11 cellular contexts compared by ENCODE assay signal in the genomic region with DNA sequence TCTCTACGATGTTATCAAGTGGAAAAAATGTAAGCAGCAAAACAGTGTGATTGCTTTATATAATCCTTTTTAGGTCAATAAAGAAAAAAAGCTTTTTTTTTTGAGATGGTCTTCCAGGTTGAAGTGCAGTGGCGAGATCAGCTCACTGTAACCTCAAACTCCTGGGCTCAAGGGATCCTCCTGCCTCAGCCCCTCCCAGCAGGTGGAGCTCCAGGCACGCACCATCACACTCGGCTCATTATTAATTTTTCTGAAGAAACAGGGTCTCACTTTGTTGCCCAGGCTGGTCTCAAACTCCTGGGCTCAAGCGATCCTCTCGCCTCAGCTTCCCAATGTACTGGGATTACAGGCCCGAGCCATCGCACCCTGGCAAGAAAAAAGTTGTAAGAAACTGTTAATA. TPM values are rescaled to one million over a fixed set of nuclear protein-coding genes. Genes with fewer than 3 reads are reported as not detected.
DNase-seq lines count a peak whose midpoint lies in the region; ATAC-seq and TF ChIP-seq lines count a peak whose summit lies in the region.
"Had no signal": no experiment of that assay in that cellular context is flagged by ENCODE, and none has a peak within 500 bp of the region (broad histone marks: within the 10 kb centered on the region; RNA-seq: fewer than 3 reads in every experiment).

No MANE protein-coding gene starts in this region.

- BruUV-seq in mammary epithelial cell (replicated peaks; lab: Mats Ljungman, UMichigan): no TSS peak

- H3K4me3 Mint-ChIP-seq in activated CD4-positive, alpha-beta T cell treated with anti-CD3 and anti-CD28 coated beads, Interleukin-2, amount 10 ng/mL, durations not matched to agents 24 days and 14 days: no peak overlapping the region
- no peak overlapping the region for H3K4me3 Mint-ChIP-seq in natural killer cell treated with Interleukin-12 subunit alpha and Interleukin-12 subunit beta and Interleukin-15 and Interleukin-18, amount 100 ng/mL, for 72 hours
- H3K4me3 Mint-ChIP-seq: CD4-positive, CD25-positive, alpha-beta regulatory T cell; immature natural killer cell had no signal

- H3K36me3 ChIP-seq in mammary epithelial cell (ENCODE audit: insufficient read depth, low read length) (peaks cover 31% of the 10 kb centered on the region), psoas muscle (ENCODE audit: insufficient read depth in 1 of 2, low read depth in 1 of 2) (peaks cover 0 to 63% of the 10 kb centered on the region in 2 donors)

- H3K9me3 Mint-ChIP-seq in activated CD4-positive, alpha-beta T cell treated with anti-CD3 and anti-CD28 coated beads, Interleukin-2, amount 10 ng/mL, durations not matched to agents 24 days and 14 days: no peaks in the 10 kb centered on the region
- no peaks in the 10 kb centered on the region for H3K9me3 Mint-ChIP-seq in natural killer cell treated with Interleukin-12 subunit alpha and Interleukin-12 subunit beta and Interleukin-15 and Interleukin-18, amount 100 ng/mL, for 72 hours
- H3K9me3 Mint-ChIP-seq: CD4-positive, CD25-positive, alpha-beta regulatory T cell; immature natural killer cell had no signal

- H3K36me3 Mint-ChIP-seq in activated CD4-positive, alpha-beta T cell treated with anti-CD3 and anti-CD28 coated beads, Interleukin-2, amount 10 ng/mL, durations not matched to agents 24 days and 14 days (ENCODE audit: low read depth): peaks cover 34% of the 10 kb centered on the region
- H3K36me3 Mint-ChIP-seq in natural killer cell treated with Interleukin-12 subunit alpha and Interleukin-12 subunit beta and Interleukin-15 and Interleukin-18, amount 100 ng/mL, for 72 hours: peaks cover 16% of the 10 kb centered on the region

- CTCF ChIA-PET in mammary epithelial cell (lab: Charles Lee; ENCODE audit: low non-redundant PET): interaction anchor here (0.6 to 0.7 kb wide), 2 partner anchors 13 to 31 kb away, joined by 3 to 36 read pairs; no protein-coding TSS in a partner anchor

- in situ Hi-C loops in mammary epithelial cell (cut with MboI; ENCODE audit: low sequenced_read_pairs in 2 of 2): no loop called here

- peaks cover 6% of the 10 kb centered on the region for H3K4me1 Mint-ChIP-seq in activated CD4-positive, alpha-beta T cell treated with anti-CD3 and anti-CD28 coated beads, Interleukin-2, amount 10 ng/mL, durations not matched to agents 24 days and 14 days
- H3K4me1 Mint-ChIP-seq in natural killer cell treated with Interleukin-12 subunit alpha and Interleukin-12 subunit beta and Interleukin-15 and Interleukin-18, amount 100 ng/mL, for 72 hours (ENCODE audit: low read depth in 2 of 2): peaks cover 3 to 7% of the 10 kb centered on the region in 2 donors

- TF ChIP-seq CTCF in NB4 (IDR thresholded peaks at IDR 0.05; ENCODE audit: low read depth, low read length): peak; percentile 31
- TF ChIP-seq CTCF in mammary epithelial cell (conservative IDR thresholded peaks at IDR 0.05 in 1 of 2, IDR thresholded peaks at IDR 0.05 in 1 of 2; ENCODE audit: extremely low read depth in 1 of 2, insufficient read depth in 1 of 2, low read depth in 1 of 2, low read length in 2 of 2): peak; percentile 3 to 58
- TF ChIP-seq CTCF in psoas muscle (IDR thresholded peaks at IDR 0.05): peak; percentile 63

- ATAC-seq in psoas muscle: peak in 3 of 4 donors; percentile 49 to 83 (median 74)
- ATAC-seq in natural killer cell treated with Interleukin-12 subunit alpha and Interleukin-12 subunit beta and Interleukin-15 and Interleukin-18, amount 100 ng/mL, for 72 hours: no peak

- DNase-seq in activated CD4-positive, alpha-beta T cell treated with anti-CD3 and anti-CD28 coated beads for 4 hours: peak; percentile 30 to 46
- no peak for DNase-seq in activated CD4-positive, alpha-beta T cell treated with anti-CD3 and anti-CD28 coated beads, Interleukin-2, amount 10 ng/mL, durations not matched to agents 24 days and 14 days
- DNase-seq in NB4 (ENCODE audit: low read depth) (peak; percentile 23), mammary epithelial cell (no peak), psoas muscle (no peak), SKM-1 (lab: John Stamatoyannopoulos, UW; ENCODE audit: unreplicated experiment) (no peak), NCI-H510A (lab: John Stamatoyannopoulos, UW) (no peak)
- DNase-seq in natural killer cell treated with Interleukin-12 subunit alpha and Interleukin-12 subunit beta and Interleukin-15 and Interleukin-18, amount 100 ng/mL, for 72 hours (ENCODE audit: low spot score): no peak

- 92% methylated on average over 8 of the region's 8 CpGs for WGBS in mammary epithelial cell (ENCODE audit: low coverage, missing lambda C conversion rate)
- 81 to 87% (median 82%) methylated on average over 8 of the region's 8 CpGs for WGBS in psoas muscle, 3 donors

- no peak overlapping the region for H3K27ac ChIP-seq in mammary epithelial cell (ENCODE audit: insufficient read depth, low read depth, low read length)
- H3K27ac ChIP-seq in psoas muscle: no peak overlapping the region

- H4K20me1 ChIP-seq in mammary epithelial cell (ENCODE audit: insufficient read depth, low read length): no peaks in the 10 kb centered on the region

- dilution Hi-C loops in mammary epithelial cell (cut with HindIII; ENCODE audit: low sequenced_read_pairs): loop anchor here (5.0 kb wide), 1 partner anchor 64 kb away; no protein-coding TSS in a partner anchor

- H3K4me1 ChIP-seq in mammary epithelial cell (ENCODE audit: insufficient read depth, low read length) (no peaks in the 10 kb centered on the region), psoas muscle (no peaks in the 10 kb centered on the region)

- no peak overlapping the region for H2AFZ ChIP-seq in mammary epithelial cell (ENCODE audit: low read depth, low read length)

- H3K4me3 ChIP-seq in NB4 (ENCODE audit: low read depth, low read length): no peak overlapping the region
- no peak overlapping the region for H3K4me3 ChIP-seq in mammary epithelial cell (replicated peaks in 1 of 3; ENCODE audit: insufficient read depth in 1 of 3, low read depth in 2 of 3, low read length in 3 of 3)
- H3K4me3 ChIP-seq in psoas muscle: no peak overlapping the region

- H3K27me3 ChIP-seq in mammary epithelial cell (ENCODE audit: insufficient read depth, low read length) (no peaks in the 10 kb centered on the region), psoas muscle (ENCODE audit: insufficient read depth in 3 of 3, low read length in 2 of 3) (no peaks in the 10 kb centered on the region)

- TF ChIP-seq POLR2A in NB4 (IDR thresholded peaks at IDR 0.05; ENCODE audit: extremely low read depth, insufficient read length): no peak

- H3K4me2 ChIP-seq in mammary epithelial cell (ENCODE audit: insufficient read depth, low read depth, low read length): no peak overlapping the region

- H3K9me3 ChIP-seq in mammary epithelial cell (replicated peaks; ENCODE audit: insufficient read depth, low read length) (no peaks in the 10 kb centered on the region), psoas muscle (no peaks in the 10 kb centered on the region)

- no peak overlapping the region for H3K9ac ChIP-seq in mammary epithelial cell (ENCODE audit: insufficient read depth, low read length)

- H3K79me2 ChIP-seq in mammary epithelial cell (ENCODE audit: insufficient read depth, low read length): peaks cover 41% of the 10 kb centered on the region

- H3K27ac Mint-ChIP-seq in activated CD4-positive, alpha-beta T cell treated with anti-CD3 and anti-CD28 coated beads, Interleukin-2, amount 10 ng/mL, durations not matched to agents 24 days and 14 days: no peak overlapping the region
- no peak overlapping the region for H3K27ac Mint-ChIP-seq in natural killer cell treated with Interleukin-12 subunit alpha and Interleukin-12 subunit beta and Interleukin-15 and Interleukin-18, amount 100 ng/mL, for 72 hours
- H3K27ac Mint-ChIP-seq: immature natural killer cell had no signal

- H3K27me3 Mint-ChIP-seq in activated CD4-positive, alpha-beta T cell treated with anti-CD3 and anti-CD28 coated beads, Interleukin-2, amount 10 ng/mL, durations not matched to agents 24 days and 14 days: no peaks in the 10 kb centered on the region
- H3K27me3 Mint-ChIP-seq in natural killer cell treated with Interleukin-12 subunit alpha and Interleukin-12 subunit beta and Interleukin-15 and Interleukin-18, amount 100 ng/mL, for 72 hours: no peaks in the 10 kb centered on the region
- H3K27me3 Mint-ChIP-seq: CD4-positive, CD25-positive, alpha-beta regulatory T cell had no signal

- intact Hi-C loops in activated CD4-positive, alpha-beta T cell treated with anti-CD3 and anti-CD28 coated beads, Interleukin-2, amount 10 ng/mL, durations not matched to agents 24 days and 14 days (cut with micrococcal nuclease): loop anchor here (1.0 kb wide), 1 partner anchor 33 kb away; no protein-coding TSS in a partner anchor
- intact Hi-C loops in mammary epithelial cell (cut with micrococcal nuclease) (loop anchor here (1.0 kb wide), 2 partner anchors 26 to 33 kb away; no protein-coding TSS in a partner anchor), psoas muscle (cut with DNase I) (loop anchor here in 1 of 2 donors (1.0 kb wide), 1 partner anchor 33 kb away; no protein-coding TSS in a partner anchor)

RNA-seq across cellular contexts. Expression of a gene that starts 17.3 kb away (rescaled TPM):
- total RNA-seq in activated CD4-positive, alpha-beta T cell treated with anti-CD3 and anti-CD28 coated beads, Interleukin-2, amount 10 ng/mL, durations not matched to agents 24 days and 14 days: 32.8 and 33.3 TPM in 2 replicates
- total RNA-seq in mammary epithelial cell: 10 to 100 TPM in 1 of 2 donors, 1 to 10 TPM in 1; 6.5 to 22.2 TPM
- 2.9 TPM for polyA plus RNA-seq in mammary epithelial cell
- 34.7 TPM for polyA minus RNA-seq in mammary epithelial cell
- 10 to 100 TPM in 3 of 4 donors, 1 to 10 TPM in 1; 9.9 to 22.1 (median 15.8) TPM for total RNA-seq in psoas muscle
- polyA plus RNA-seq in psoas muscle: 10 to 100 TPM in 1 of 3 donors, 1 to 10 TPM in 2; 3.6 to 11.6 (median 9.9) TPM
- total RNA-seq in natural killer cell treated with Interleukin-12 subunit alpha and Interleukin-12 subunit beta and Interleukin-15 and Interleukin-18, amount 100 ng/mL, for 72 hours: 10 to 100 TPM; 22.2 to 29.9 TPM

RNA-seq across cellular contexts. Expression of a gene that starts 28.9 kb away (rescaled TPM):
- total RNA-seq in activated CD4-positive, alpha-beta T cell treated with anti-CD3 and anti-CD28 coated beads, Interleukin-2, amount 10 ng/mL, durations not matched to agents 24 days and 14 days: not detected in 2 replicates
- not detected for total RNA-seq in mammary epithelial cell
- not detected for polyA plus RNA-seq in mammary epithelial cell
- polyA minus RNA-seq in mammary epithelial cell: not detected
- total RNA-seq in psoas muscle: 10 to 100 TPM in 2 of 4 donors, 1 to 10 TPM in 2; 1.2 to 16.9 (median 8.8) TPM
- 10 to 100 TPM in 1 of 3 donors, 1 to 10 TPM in 2; 4.1 to 11.4 (median 5.2) TPM for polyA plus RNA-seq in psoas muscle
- not detected for total RNA-seq in natural killer cell treated with Interleukin-12 subunit alpha and Interleukin-12 subunit beta and Interleukin-15 and Interleukin-18, amount 100 ng/mL, for 72 hours
- total RNA-seq: CD4-positive, CD25-positive, alpha-beta regulatory T cell; RPMI7951 had no signal
- polyA plus RNA-seq: CD4-positive, CD25-positive, alpha-beta regulatory T cell; immature natural killer cell had no signal

RNA-seq across cellular contexts. Expression of a gene that starts 54.0 kb away (rescaled TPM):
- total RNA-seq in activated CD4-positive, alpha-beta T cell treated with anti-CD3 and anti-CD28 coated beads, Interleukin-2, amount 10 ng/mL, durations not matched to agents 24 days and 14 days: 65.5 and 70.8 TPM in 2 replicates
- total RNA-seq in mammary epithelial cell: 10 to 100 TPM; 17.7 to 57.3 TPM
- 15.5 TPM for polyA plus RNA-seq in mammary epithelial cell
- polyA minus RNA-seq in mammary epithelial cell: 40.1 TPM
- total RNA-seq in psoas muscle: 10 to 100 TPM; 12.2 to 23.7 (median 14.7) TPM
- 1 to 10 TPM; 1.3 to 6.2 (median 1.9) TPM for polyA plus RNA-seq in psoas muscle
- 10 to 100 TPM; 51.4 to 53.2 TPM for total RNA-seq in natural killer cell treated with Interleukin-12 subunit alpha and Interleukin-12 subunit beta and Interleukin-15 and Interleukin-18, amount 100 ng/mL, for 72 hours

Comparison
In these comparisons a context has a peak if more than half of its experiments do, and no peak if none do; other contexts are left out.
1. DNase-seq: peak in activated CD4-positive, alpha-beta T cell treated with anti-CD3 and anti-CD28 coated beads for 4 hours (2 of 2) and NB4 (single experiment); none in activated CD4-positive, alpha-beta T cell treated with anti-CD3 and anti-CD28 coated beads, Interleukin-2, amount 10 ng/mL, durations not matched to agents 24 days and 14 days (single experiment), mammary epithelial cell (single experiment), psoas muscle (0 of 2), SKM-1 (single experiment), natural killer cell treated with Interleukin-12 subunit alpha and Interleukin-12 subunit beta and Interleukin-15 and Interleukin-18, amount 100 ng/mL, for 72 hours (single experiment) and NCI-H510A (single experiment).
2. ATAC-seq: peak in psoas muscle (3 of 4); none in natural killer cell treated with Interleukin-12 subunit alpha and Interleukin-12 subunit beta and Interleukin-15 and Interleukin-18, amount 100 ng/mL, for 72 hours (0 of 2).
3. Peak in every context shown above with its lines, with median percentiles within 50 percentile points of each other: CTCF ChIP-seq.